Comparison of ENCODE assay signal across 24 cellular contexts in genomic region chr20:21175433-21175832, GRCh38. TPM values are rescaled to one million over a fixed set of nuclear protein-coding genes. Genes with fewer than 3 reads are reported as not detected.
A peak's percentile ranks its signal among the peaks of the same experiment; 100 is the strongest.
DNase-seq lines count a peak whose midpoint lies in the region; ATAC-seq and TF ChIP-seq lines count a peak whose summit lies in the region.
"Had no signal": no experiment of that assay in that cellular context is flagged by ENCODE, and none has a peak within 500 bp of the region (broad histone marks: within the 10 kb centered on the region; RNA-seq: fewer than 3 reads in every experiment).

No MANE protein-coding gene starts in this region.

- TF ChIP-seq CTCF in Loucy (conservative IDR thresholded peaks at IDR 0.05; ENCODE audit: low read length), result no peak
- TF ChIP-seq CTCF in transverse colon (IDR thresholded peaks at IDR 0.05), result no peak

- peak overlapping the region; percentile 17 to 70 (median 50) for H3K27ac ChIP-seq in transverse colon
- H3K27ac ChIP-seq: BLaER1 treated with 17β-estradiol and CSF1 and Interleukin-3, amounts not matched to agents 10 nM and 100 nM; psoas muscle; stomach had no signal

- intact Hi-C loops in activated naive CD4-positive, alpha-beta T cell treated with anti-CD3 and anti-CD28 coated beads for 36 hours (cut with micrococcal nuclease), result no loop called here
- intact Hi-C loops in transverse colon (cut with DNase I; ENCODE audit: low total_unique reads), result no loop called here

- peak overlapping the region; percentile 56 for H3K4me2 ChIP-seq in Loucy (ENCODE audit: low read depth, low read length, poor library complexity, severe bottlenecking)
- H3K4me2 ChIP-seq: BLaER1 treated with 17β-estradiol and CSF1 and Interleukin-3, amounts not matched to agents 10 nM and 100 nM had no signal

- H3K4me3 Mint-ChIP-seq in activated naive CD4-positive, alpha-beta T cell treated with anti-CD3 and anti-CD28 coated beads for 36 hours, result no peak overlapping the region
- no peak overlapping the region for H3K4me3 Mint-ChIP-seq in activated naive CD8-positive, alpha-beta T cell treated with anti-CD3 and anti-CD28 coated beads for 36 hours
- H3K4me3 Mint-ChIP-seq: activated T-helper 1 cell treated with anti-CD3 and anti-CD28 coated beads, Interleukin-12 subunit alpha, Interleukin-12 subunit beta, Interleukin-2, Interleukin-4 antibody, amounts not matched to agents 30 ng/mL and 10 ng/mL and 1 ng/mL, durations not matched to agents 14 hours and 24 hours and 36 hours; endodermal cell had no signal

- H3K9me3 ChIP-seq in Loucy (ENCODE audit: insufficient read depth, low read depth, low read length), result peaks cover 6% of the 10 kb centered on the region; the same call in 1 of the 2 replicates
- peaks cover 6 to 8% of the 10 kb centered on the region in 2 donors for H3K9me3 ChIP-seq in transverse colon

- in situ Hi-C loops in transverse colon (cut with MboI; ENCODE audit: low pct_ligation_motif_present in 1 of 4, low pct_unique_long_range_greater_than_20kb in 1 of 4, low sequenced_read_pairs in 3 of 4), result no loop called here

- H3K4me1 ChIP-seq in Loucy (ENCODE audit: insufficient read depth, low read length, poor library complexity, severe bottlenecking) (peaks cover 64% of the 10 kb centered on the region), transverse colon (peaks cover 0 to 5% (median 2%) of the 10 kb centered on the region in 4 donors)
- H3K4me1 ChIP-seq: stomach had no signal

- H3K9ac ChIP-seq in Loucy (ENCODE audit: low read depth, low read length, poor library complexity, severe bottlenecking), result no peak overlapping the region
- H3K9ac ChIP-seq: BLaER1 treated with 17β-estradiol and CSF1 and Interleukin-3, amounts not matched to agents 10 nM and 100 nM had no signal

- no peaks in the 10 kb centered on the region for H3K9me2 ChIP-seq in Loucy (replicated peaks; ENCODE audit: low read depth, low read length)

- TF ChIP-seq POLR2A in transverse colon (IDR thresholded peaks at IDR 0.05), result no peak

- H2AFZ ChIP-seq in Loucy (ENCODE audit: low read length), result no peak overlapping the region

- H3K27ac Mint-ChIP-seq in activated naive CD4-positive, alpha-beta T cell treated with anti-CD3 and anti-CD28 coated beads for 36 hours, result no peak overlapping the region
- no peak overlapping the region for H3K27ac Mint-ChIP-seq in activated naive CD8-positive, alpha-beta T cell treated with anti-CD3 and anti-CD28 coated beads for 36 hours
- H3K27ac Mint-ChIP-seq: activated T-helper 1 cell treated with anti-CD3 and anti-CD28 coated beads, Interleukin-12 subunit alpha, Interleukin-12 subunit beta, Interleukin-2, Interleukin-4 antibody, amounts not matched to agents 30 ng/mL and 10 ng/mL and 1 ng/mL, durations not matched to agents 14 hours and 24 hours and 36 hours; endodermal cell had no signal

- peak; percentile 38 for DNase-seq in activated naive CD4-positive, alpha-beta T cell treated with anti-CD3 and anti-CD28 coated beads for 36 hours
- no peak for DNase-seq in activated naive CD4-positive, alpha-beta T cell treated with Interleukin-2 at 50 U/mL for 16 hours
- peak; percentile 4 for DNase-seq in activated naive CD8-positive, alpha-beta T cell treated with anti-CD3 and anti-CD28 coated beads for 36 hours
- DNase-seq in transverse colon (no peak), UCSD-AML1 (lab: John Stamatoyannopoulos, UW; ENCODE audit: unreplicated experiment) (no peak)
- DNase-seq: caudate nucleus, COR-L47, DMS79 treated with DMSO at 0.1 percent for 48 hours, endodermal cell, foreskin fibroblast, H7, head of caudate nucleus, KG1, NCI-H526 treated with DMSO at 0.1 percent for 48 hours, psoas muscle, stomach, SW 1271, T1000, trophoblast cell had no signal

- H3K36me3 ChIP-seq in Loucy (ENCODE audit: insufficient read depth, low read length), result no peaks in the 10 kb centered on the region; the same call in 1 of the 2 replicates
- H3K36me3 ChIP-seq in transverse colon, result no peaks in the 10 kb centered on the region

- H3F3A ChIP-seq in Loucy (ENCODE audit: low read depth), result 0 out of 2 replicates have a peak, but pooled peaks cover 3% of the 10 kb centered on the region

- ATAC-seq in HG03432 (IDR thresholded peaks at IDR 0.05; ENCODE audit: unreplicated experiment), result no peak
- ATAC-seq: esophagus mucosa, psoas muscle had no signal

- H3K36me3 Mint-ChIP-seq in activated naive CD4-positive, alpha-beta T cell treated with anti-CD3 and anti-CD28 coated beads for 36 hours (ENCODE audit: low read depth), result peaks cover 16% of the 10 kb centered on the region
- peaks cover 11% of the 10 kb centered on the region for H3K36me3 Mint-ChIP-seq in activated naive CD8-positive, alpha-beta T cell treated with anti-CD3 and anti-CD28 coated beads for 36 hours

- H3K4me3 ChIP-seq in Loucy (ENCODE audit: low read length, poor library complexity, severe bottlenecking), result peak overlapping the region; percentile 23
- no peak overlapping the region for H3K4me3 ChIP-seq in transverse colon
- H3K4me3 ChIP-seq: BLaER1 treated with 17β-estradiol and CSF1 and Interleukin-3, amounts not matched to agents 10 nM and 100 nM; psoas muscle; stomach had no signal

- H3K9me3 Mint-ChIP-seq in activated naive CD4-positive, alpha-beta T cell treated with anti-CD3 and anti-CD28 coated beads for 36 hours, result peaks cover 9% of the 10 kb centered on the region
- H3K9me3 Mint-ChIP-seq in activated naive CD8-positive, alpha-beta T cell treated with anti-CD3 and anti-CD28 coated beads for 36 hours, result peaks cover 10% of the 10 kb centered on the region

- no peaks in the 10 kb centered on the region for H3K27me3 ChIP-seq in Loucy (ENCODE audit: insufficient read depth, low read length, poor library complexity, severe bottlenecking)
- no peaks in the 10 kb centered on the region for H3K27me3 ChIP-seq in transverse colon
- H3K27me3 ChIP-seq: BLaER1 treated with 17β-estradiol and CSF1 and Interleukin-3, amounts not matched to agents 10 nM and 100 nM; stomach had no signal

- no peaks in the 10 kb centered on the region for H3K27me3 Mint-ChIP-seq in activated naive CD4-positive, alpha-beta T cell treated with anti-CD3 and anti-CD28 coated beads for 36 hours (ENCODE audit: low read depth)
- no peaks in the 10 kb centered on the region for H3K27me3 Mint-ChIP-seq in activated naive CD8-positive, alpha-beta T cell treated with anti-CD3 and anti-CD28 coated beads for 36 hours

- TF ChIP-seq EP300 in transverse colon (IDR thresholded peaks at IDR 0.05; ENCODE audit: low read depth), result no peak

- H3K79me2 ChIP-seq in Loucy (ENCODE audit: insufficient read depth, low read length), result no peaks in the 10 kb centered on the region; the same call in 1 of the 2 replicates

- H4K20me1 ChIP-seq in Loucy (ENCODE audit: insufficient read depth, low read length, poor library complexity, severe bottlenecking), result no peaks in the 10 kb centered on the region
- H4K20me1 ChIP-seq: BLaER1 treated with 17β-estradiol and CSF1 and Interleukin-3, amounts not matched to agents 10 nM and 100 nM had no signal

- H3K4me1 Mint-ChIP-seq in activated naive CD4-positive, alpha-beta T cell treated with anti-CD3 and anti-CD28 coated beads for 36 hours (ENCODE audit: low read depth), result peaks cover 18% of the 10 kb centered on the region
- peaks cover 8% of the 10 kb centered on the region for H3K4me1 Mint-ChIP-seq in activated naive CD8-positive, alpha-beta T cell treated with anti-CD3 and anti-CD28 coated beads for 36 hours

- CTCF ChIA-PET in activated naive CD4-positive, alpha-beta T cell treated with anti-CD3 and anti-CD28 coated beads for 36 hours (lab: Charles Lee), result no interaction called here

RNA-seq across cellular contexts. Expression of gene KIZ, which starts 49.6 kb away (rescaled TPM):
- 10 to 100 TPM; 11.3 to 13.0 TPM for total RNA-seq in activated naive CD4-positive, alpha-beta T cell treated with anti-CD3 and anti-CD28 coated beads for 36 hours
- 10 to 100 TPM in 1 of 2 experiments, 1 to 10 TPM in 1; 9.6 to 15.7 TPM for total RNA-seq in activated naive CD8-positive, alpha-beta T cell treated with anti-CD3 and anti-CD28 coated beads for 36 hours
- 10 to 100 TPM; 24.3 to 95.9 (median 36.9) TPM for total RNA-seq in transverse colon

Comparison
In these comparisons a context has a peak if more than half of its experiments do, and no peak if none do; other contexts are left out.
1. DNase-seq: peak in activated naive CD4-positive, alpha-beta T cell treated with anti-CD3 and anti-CD28 coated beads for 36 hours (single experiment) and activated naive CD8-positive, alpha-beta T cell treated with anti-CD3 and anti-CD28 coated beads for 36 hours (single experiment); none in activated naive CD4-positive, alpha-beta T cell treated with Interleukin-2 at 50 U/mL for 16 hours (single experiment), transverse colon (single experiment) and UCSD-AML1 (single experiment).